8 cellular contexts compared by ENCODE assay signal in genomic region chr10:95693331-95693667, GRCh38. TPM values are rescaled to one million over a fixed set of nuclear protein-coding genes. Genes with fewer than 3 reads are reported as not detected.
A peak's percentile ranks its signal among the peaks of the same experiment; 100 is the strongest.
DNase-seq lines count a peak whose midpoint lies in the region; ATAC-seq, FAIRE-seq and TF ChIP-seq lines count a peak whose summit lies in the region.

No MANE protein-coding gene starts in this region.

- H4K20me1 ChIP-seq in OCI-LY7 (ENCODE audit: insufficient read depth, low read length) (no peaks in the 10 kb centered on the region), H1 (replicated peaks in 1 of 2; ENCODE audit: control insufficient read depth in 1 of 2, insufficient read depth in 2 of 2, low read length in 2 of 2) (peaks cover 0 to 2% of the 10 kb centered on the region in 2 experiments)

- peaks cover 9% of the 10 kb centered on the region for H3K9me3 Mint-ChIP-seq in nephron progenitor cell

- FAIRE-seq in H1 (lab: Jason Lieb, UNC) (no peak), D721Med (lab: Jason Lieb, UNC) (no peak)

- H3K9me2 ChIP-seq in OCI-LY7 (ENCODE audit: insufficient read depth, low read length), result no peaks in the 10 kb centered on the region

- H3K4ac ChIP-seq in H1 (replicated peaks; ENCODE audit: insufficient read length, low read depth, low read length), result no peak overlapping the region

- H3K23ac ChIP-seq in H1 (ENCODE audit: insufficient read length), result no peak overlapping the region

- H3K27me3 Mint-ChIP-seq in nephron progenitor cell (ENCODE audit: low read depth, poor library complexity), result peaks cover 4% of the 10 kb centered on the region

- H3K36me3 Mint-ChIP-seq in nephron progenitor cell (ENCODE audit: low read depth), result peaks cover 35% of the 10 kb centered on the region

- no peak overlapping the region for H2AK5ac ChIP-seq in H1 (ENCODE audit: low read depth, low read length)

- TF ChIP-seq RAD21 in H1 (IDR thresholded peaks at IDR 0.05 in 1 of 2, conservative IDR thresholded peaks at IDR 0.05 in 1 of 2; ENCODE audit: low read depth in 2 of 2, low read length in 2 of 2), result no peak

- H3K27me3 ChIP-seq in H1 (replicated peaks in 1 of 4; ENCODE audit: control insufficient read depth in 3 of 4, extremely low read depth in 1 of 4, insufficient read depth in 3 of 4, low read length in 3 of 4), result no peaks in the 10 kb centered on the region

- no peak overlapping the region for H2BK15ac ChIP-seq in H1 (ENCODE audit: low read length)

- H3K27ac Mint-ChIP-seq in nephron progenitor cell, result peak overlapping the region; percentile 98

- H3K56ac ChIP-seq in H1 (replicated peaks; ENCODE audit: insufficient read length, low read depth, low read length), result peak overlapping the region; percentile 80

- H3K4me3 ChIP-seq in OCI-LY7 (ENCODE audit: low read depth, low read length, poor library complexity, severe bottlenecking) (peak overlapping the region; percentile 83), H1 (ENCODE audit: extremely low read depth in 1 of 4, insufficient read depth in 2 of 4, low read depth in 3 of 4, low read length in 4 of 4) (peak overlapping the region; percentile 65 to 98 (median 82))

- H4K91ac ChIP-seq in H1 (replicated peaks; ENCODE audit: insufficient read length, low read length), result no peak overlapping the region

- ATAC-seq in GM18907 (IDR thresholded peaks at IDR 0.05; ENCODE audit: unreplicated experiment) (peak; percentile 4), HG02588 (IDR thresholded peaks at IDR 0.05; ENCODE audit: unreplicated experiment) (no peak)

- H3K23me2 ChIP-seq in H1 (ENCODE audit: low read depth, low read length), result peaks cover 7% of the 10 kb centered on the region

- peak overlapping the region; percentile 98 for H3K4me2 ChIP-seq in OCI-LY7 (ENCODE audit: low read length)
- H3K4me2 ChIP-seq in H1 (ENCODE audit: insufficient read depth in 1 of 2, low read depth in 2 of 2, low read length in 2 of 2), result peak overlapping the region; percentile 84 to 94

- no peak overlapping the region for H2BK120ac ChIP-seq in H1 (replicated peaks; ENCODE audit: low read depth, low read length)

- CTCF ChIA-PET in OCI-LY7 (lab: Charles Lee; ENCODE audit: unreplicated experiment), result interaction anchor here (0.6 to 3.9 kb wide), 26 partner anchors 9 to 1707 kb away, joined by 3 to 88 read pairs (median 4); partner anchors contain the start of gene ENTPD1
- CTCF ChIA-PET in H1 (lab: Charles Lee; ENCODE audit: partially characterized antibody), result interaction anchor here (0.5 to 6.4 kb wide), 63 partner anchors 9 to 536 kb away, joined by 3 to 238 read pairs (median 4); partner anchors contain the start of genes CC2D2B and ENTPD1

- no peak overlapping the region for H2BK20ac ChIP-seq in H1 (ENCODE audit: low read length)

- H4K8ac ChIP-seq in H1 (ENCODE audit: extremely low read depth, insufficient read depth, low read length), result peak overlapping the region; percentile 92; the same call in 1 of the 2 replicates

- peak; percentile 11 for DNase-seq in OCI-LY7 (ENCODE audit: low spot score)
- DNase-seq in H1 (ENCODE audit: low read depth in 1 of 2, low spot score in 2 of 2), result no peak
- DNase-seq in nephron progenitor cell, result no peak
- no peak for DNase-seq in D721Med (ENCODE audit: insufficient read length, low spot score)
- no peak for DNase-seq in NCI-H1105 (lab: John Stamatoyannopoulos, UW)
- DNase-seq in ureter (ENCODE audit: low spot score), result no peak

- H3K27ac ChIP-seq in OCI-LY7 (ENCODE audit: low read depth, low read length, poor library complexity, severe bottlenecking) (no peak overlapping the region), H1 (ENCODE audit: low read depth, low read length) (peak overlapping the region; percentile 82)

- H3K79me2 ChIP-seq in OCI-LY7 (ENCODE audit: insufficient read depth, low read depth, low read length) (peaks cover 11% of the 10 kb centered on the region), H1 (ENCODE audit: control insufficient read depth in 1 of 2, insufficient read depth in 2 of 2, low read length in 2 of 2) (peaks cover 0 to 21% of the 10 kb centered on the region in 2 experiments; a peak in 2 of 4 replicates)

- H3K36me3 ChIP-seq in OCI-LY7 (ENCODE audit: insufficient read depth, low read length) (peaks cover 32% of the 10 kb centered on the region), H1 (ENCODE audit: control insufficient read depth in 2 of 4, insufficient read depth in 4 of 4, low read length in 3 of 4) (peaks cover 0 to 20% (median 8%) of the 10 kb centered on the region in 4 experiments; a peak in 7 of 8 replicates)

- peaks cover 22% of the 10 kb centered on the region for H3K4me1 ChIP-seq in OCI-LY7 (ENCODE audit: insufficient read depth, low read length, poor library complexity, severe bottlenecking)
- peaks cover 0 to 3% (median 1%) of the 10 kb centered on the region in 4 experiments; a peak in 2 of 7 replicates for H3K4me1 ChIP-seq in H1 (replicated peaks in 1 of 4; ENCODE audit: control insufficient read depth in 3 of 4, insufficient read depth in 4 of 4, low read length in 3 of 4)

- 14% methylated on average over 9 of the region's 9 CpGs; no CpG with 5 or more reads in 1 of the 2 experiments for WGBS in H1 (ENCODE audit: extremely low coverage in 1 of 2, insufficient coverage in 1 of 2, insufficient read length in 1 of 2, insufficient replicate concordance in 2 of 2, low coverage in 1 of 2, low lambda C conversion rate in 2 of 2, missing lambda C conversion rate in 1 of 2), 2 experiments

- TF ChIP-seq EP300 in H1 (IDR thresholded peaks at IDR 0.05; ENCODE audit: borderline replicate concordance in 1 of 2, low read depth in 2 of 2, low read length in 2 of 2), result no peak

- H3K14ac ChIP-seq in H1 (ENCODE audit: insufficient read length), result no peak overlapping the region

- H3K9me3 ChIP-seq in OCI-LY7 (ENCODE audit: low read length) (0 out of 2 replicates have a peak, but pooled peaks cover 2% of the 10 kb centered on the region), H1 (ENCODE audit: insufficient read depth in 2 of 2, low read depth in 1 of 2, low read length in 1 of 2) (no peaks in the 10 kb centered on the region)

- intact Hi-C loops in OCI-LY7 (cut with micrococcal nuclease; ENCODE audit: unreplicated experiment), result no loop called here

- H4K5ac ChIP-seq in H1 (ENCODE audit: insufficient read length, low read depth, low read length), result no peak overlapping the region

- no peak overlapping the region for H2BK12ac ChIP-seq in H1 (ENCODE audit: low read depth, low read length)

- TF ChIP-seq POLR2A in H1 (IDR thresholded peaks at IDR 0.05; ENCODE audit: control extremely low read depth in 1 of 2, low read depth in 2 of 2, low read length in 2 of 2), result no peak

- H2AFZ ChIP-seq in OCI-LY7 (ENCODE audit: low read length) (peak overlapping the region; percentile 73), H1 (ENCODE audit: low read length) (peak overlapping the region; percentile 38; the same call in 1 of the 2 replicates)

- POLR2A ChIA-PET in OCI-LY7 (lab: Charles Lee) (interaction anchor here (0.6 to 4.4 kb wide), 15 partner anchors 14 to 246 kb away, joined by 3 to 34 read pairs (median 6); partner anchors contain the start of gene ENTPD1), H1 (lab: Charles Lee; ENCODE audit: partially characterized antibody) (interaction anchor here (0.6 to 1.9 kb wide), 6 partner anchors 15 to 437 kb away, joined by 3 to 6 read pairs (median 4); partner anchors contain the start of genes ALDH18A1 and ZNF518A)

- peaks cover 28% of the 10 kb centered on the region for H3K4me1 Mint-ChIP-seq in nephron progenitor cell

- peaks cover 2% of the 10 kb centered on the region; the same call in 1 of the 2 replicates for H3K79me1 ChIP-seq in H1 (ENCODE audit: low read depth, low read length)

- no peak overlapping the region for H3K18ac ChIP-seq in H1 (ENCODE audit: extremely low read depth, low read length)

- H3K4me3 Mint-ChIP-seq in nephron progenitor cell, result peak overlapping the region; percentile 98

- H2BK5ac ChIP-seq in H1 (ENCODE audit: low read depth, low read length), result peak overlapping the region; percentile 74

- no TSS peak for BruUV-seq in OCI-LY7 (replicated peaks; lab: Mats Ljungman, UMichigan)

- peak overlapping the region; percentile 48 to 96 (median 84) for H3K9ac ChIP-seq in H1 (replicated peaks in 1 of 4; ENCODE audit: extremely low read depth in 1 of 4, low read depth in 3 of 4, low read length in 3 of 4)

- TF ChIP-seq CTCF in OCI-LY7 (conservative IDR thresholded peaks at IDR 0.05; ENCODE audit: low read length), result no peak
- no peak for TF ChIP-seq CTCF in H1 (IDR thresholded peaks at IDR 0.05; ENCODE audit: control extremely low read depth in 1 of 3, insufficient read depth in 1 of 3, low read depth in 1 of 3, low read length in 3 of 3)
- no peak for TF ChIP-seq CTCF in nephron progenitor cell (IDR thresholded peaks at IDR 0.05)
- no peak for TF ChIP-seq CTCF in D721Med (IDR thresholded peaks at IDR 0.05; ENCODE audit: insufficient read depth, missing control alignments)

TF ChIP-seq in H1, 55 proteins besides CTCF, POLR2A, EP300 and RAD21:
- TF ChIP-seq SIN3A (conservative IDR thresholded peaks at IDR 0.05 in 1 of 2, IDR thresholded peaks at IDR 0.05 in 1 of 2; ENCODE audit: low read depth in 1 of 2, low read length in 2 of 2) (0 out of 4 replicates have a peak, but pooled peaks of 1 of the 2 experiments have one; percentile 1), KDM1A (IDR thresholded peaks at IDR 0.05; ENCODE audit: borderline replicate concordance, low read length) (no peak)

RNA-seq across cellular contexts. Expression of gene TCTN3, which starts 0.4 kb away (rescaled TPM):
- 9.6 and 10.4 TPM in 2 replicates for total RNA-seq in OCI-LY7 (2014; rRNA removed; shearing (Covaris generic))
- total RNA-seq in OCI-LY7 (2022) (14.4 and 18.1 TPM in 2 replicates), ureter (53.8 TPM)
- 31.9 and 34.7 TPM in 2 replicates for total RNA-seq in H1 (2021; fragmentation: NEBNext Ultra II Directional; extraction: Animal tissue kit (Norgen Biotek cat#: 25700))
- polyA plus RNA-seq in H1 (2011; rRNA removed), result 39.8 and 49.2 TPM in 2 replicates
- polyA plus RNA-seq in H1 (2011; cell fraction: cytosol; rRNA removed), result 26.2 TPM
- 47.1 TPM for polyA plus RNA-seq in H1 (2011; cell fraction: nucleus; rRNA removed)
- polyA plus RNA-seq in H1 (2012, experiment 1 of 2), result 29.5 to 32.9 TPM (median 30.6 TPM) in 4 replicates
- polyA plus RNA-seq in H1 (2012, experiment 2 of 2), result 23.6 TPM
- 40.7 TPM for polyA plus RNA-seq in H1 (2013, experiment 1 of 2)
- polyA plus RNA-seq in H1 (2013, experiment 2 of 2), result 47.1 TPM
- polyA minus RNA-seq in H1 (2011; rRNA and poly(A)+ RNA removed), result 48.0 and 52.6 TPM in 2 replicates
- polyA minus RNA-seq in H1 (2011; cell fraction: cytosol; rRNA and poly(A)+ RNA removed), result 28.0 TPM
- 44.7 TPM for polyA minus RNA-seq in H1 (2011; cell fraction: nucleus; rRNA and poly(A)+ RNA removed)

RNA-seq across cellular contexts. Expression of gene ALDH18A1, which starts 36.8 kb away (rescaled TPM):
- total RNA-seq in OCI-LY7 (2014; rRNA removed; shearing (Covaris generic)), result 62.3 and 65.9 TPM in 2 replicates
- total RNA-seq in OCI-LY7 (2022) (72.1 and 72.3 TPM in 2 replicates), ureter (68.5 TPM)
- 122 and 128 TPM in 2 replicates for total RNA-seq in H1 (2021; fragmentation: NEBNext Ultra II Directional; extraction: Animal tissue kit (Norgen Biotek cat#: 25700))
- 59.6 and 61.9 TPM in 2 replicates for polyA plus RNA-seq in H1 (2011; rRNA removed)
- polyA plus RNA-seq in H1 (2011; cell fraction: cytosol; rRNA removed), result 65.0 TPM
- 286 TPM for polyA plus RNA-seq in H1 (2011; cell fraction: nucleus; rRNA removed)
- polyA plus RNA-seq in H1 (2012, experiment 1 of 2), result 79.1 to 85.2 TPM (median 82.6 TPM) in 4 replicates
- polyA plus RNA-seq in H1 (2012, experiment 2 of 2), result 60.5 TPM
- polyA plus RNA-seq in H1 (2013, experiment 1 of 2), result 110 TPM
- polyA plus RNA-seq in H1 (2013, experiment 2 of 2), result 106 TPM
- polyA minus RNA-seq in H1 (2011; rRNA and poly(A)+ RNA removed), result 172 and 182 TPM in 2 replicates
- polyA minus RNA-seq in H1 (2011; cell fraction: cytosol; rRNA and poly(A)+ RNA removed), result 50.1 TPM
- 84.4 TPM for polyA minus RNA-seq in H1 (2011; cell fraction: nucleus; rRNA and poly(A)+ RNA removed)
